ENCODE assay signal across 25 cellular contexts in genomic region chr4:74540193-74540592, GRCh38.
DNase-seq lines count a peak whose midpoint lies in the region; FAIRE-seq and TF ChIP-seq lines count a peak whose summit lies in the region.
"Had no signal": no experiment of that assay in that cellular context is flagged by ENCODE, and none has a peak within 500 bp of the region (broad histone marks: within the 10 kb centered on the region; RNA-seq: fewer than 3 reads in every experiment).

No MANE protein-coding gene starts in this region.

- WGBS in GM23248 (ENCODE audit: low coverage in 1 of 2, low lambda C conversion rate in 2 of 2, missing lambda C conversion rate in 2 of 2), 2 experiments = 0% methylated on average over 1 of the region's 1 CpG
- 9% methylated on average over 1 of the region's 1 CpG for WGBS in smooth muscle cell (ENCODE audit: low lambda C conversion rate)

- H2AFZ ChIP-seq in GM23248 (no peak overlapping the region), smooth muscle cell (ENCODE audit: low read depth) (no peak overlapping the region)

- H3K4me1 ChIP-seq in GM23248 (ENCODE audit: insufficient read depth) (peaks cover 82% of the 10 kb centered on the region), smooth muscle cell (ENCODE audit: low read depth) (peaks cover 7% of the 10 kb centered on the region)
- H3K4me1 ChIP-seq: colonic mucosa, SJCRH30 had no signal

- in situ Hi-C loops in GM23248 (cut with MboI) = no loop called here

- no peaks in the 10 kb centered on the region for H3K79me2 ChIP-seq in GM23248 (ENCODE audit: insufficient read depth)
- H3K79me2 ChIP-seq in smooth muscle cell (ENCODE audit: low read depth) = no peaks in the 10 kb centered on the region

- H3K27ac ChIP-seq in GM23248 (peak overlapping the region; percentile 60), smooth muscle cell (ENCODE audit: low read depth) (peak overlapping the region; percentile 57)
- H3K27ac ChIP-seq: BLaER1 treated with 17β-estradiol and CSF1 and Interleukin-3, amounts not matched to agents 10 nM and 100 nM; body of pancreas; HL-60; SJCRH30; VCaP had no signal

- H3K4me2 ChIP-seq in GM23248 (ENCODE audit: unreplicated experiment) (peak overlapping the region; percentile 40), smooth muscle cell (peak overlapping the region; percentile 16)
- H3K4me2 ChIP-seq: BLaER1 treated with 17β-estradiol and CSF1 and Interleukin-3, amounts not matched to agents 10 nM and 100 nM had no signal

- no peak for TF ChIP-seq CTCF in fibroblast of the aortic adventitia (IDR thresholded peaks at IDR 0.05; ENCODE audit: insufficient read depth, low read length)
- TF ChIP-seq CTCF in smooth muscle cell (IDR thresholded peaks at IDR 0.05; ENCODE audit: borderline replicate concordance, insufficient read depth, poor library complexity, severe bottlenecking) = no peak

- H4K20me1 ChIP-seq in GM23248 (ENCODE audit: insufficient read depth) = no peaks in the 10 kb centered on the region
- H4K20me1 ChIP-seq in smooth muscle cell (ENCODE audit: low read depth) = no peaks in the 10 kb centered on the region
- H4K20me1 ChIP-seq: BLaER1 treated with 17β-estradiol and CSF1 and Interleukin-3, amounts not matched to agents 10 nM and 100 nM had no signal

- H3K36me3 ChIP-seq in GM23248 (ENCODE audit: low read depth) = no peaks in the 10 kb centered on the region
- H3K36me3 ChIP-seq in smooth muscle cell (ENCODE audit: low read depth) = no peaks in the 10 kb centered on the region
- no peaks in the 10 kb centered on the region for H3K36me3 ChIP-seq in H7 (replicated peaks; ENCODE audit: control insufficient read depth, insufficient read depth, low read length)
- H3K36me3 ChIP-seq: BLaER1 treated with 17β-estradiol and CSF1 and Interleukin-3, amounts not matched to agents 10 nM and 100 nM; colonic mucosa; SJCRH30 had no signal

- TF ChIP-seq POLR2A in GM12891 (IDR thresholded peaks at IDR 0.05; ENCODE audit: low read depth, low read length) = no peak

- peak overlapping the region; percentile 31; the same call in 1 of the 2 replicates for H3K9ac ChIP-seq in GM23248
- no peak overlapping the region for H3K9ac ChIP-seq in smooth muscle cell (ENCODE audit: low read depth)
- H3K9ac ChIP-seq: BLaER1 treated with 17β-estradiol and CSF1 and Interleukin-3, amounts not matched to agents 10 nM and 100 nM had no signal

- no peak for FAIRE-seq in GM12891 (lab: Jason Lieb, UNC)
- FAIRE-seq: D721Med, GM12892 had no signal

- H3F3A ChIP-seq in GM23248 (ENCODE audit: insufficient read depth) (peaks cover 43% of the 10 kb centered on the region), smooth muscle cell (ENCODE audit: low read depth) (no peaks in the 10 kb centered on the region)

- H3K9me3 ChIP-seq in GM23248 (ENCODE audit: low read depth) (no peaks in the 10 kb centered on the region), smooth muscle cell (replicated peaks; ENCODE audit: low read depth) (no peaks in the 10 kb centered on the region)
- H3K9me3 ChIP-seq: BLaER1 treated with 17β-estradiol and CSF1 and Interleukin-3, amounts not matched to agents 10 nM and 100 nM; body of pancreas; colonic mucosa; SJCRH30 had no signal

- no peaks in the 10 kb centered on the region for H3K9me2 ChIP-seq in GM23248 (ENCODE audit: insufficient read depth)

- no peak overlapping the region for H3K4me3 ChIP-seq in GM23248
- no peak overlapping the region for H3K4me3 ChIP-seq in fibroblast of the aortic adventitia (ENCODE audit: low read depth, low read length)
- no peak overlapping the region for H3K4me3 ChIP-seq in smooth muscle cell
- no peak overlapping the region for H3K4me3 ChIP-seq in H7 (ENCODE audit: insufficient read depth, low read depth, low read length)
- H3K4me3 ChIP-seq: BLaER1 treated with 17β-estradiol and CSF1 and Interleukin-3, amounts not matched to agents 10 nM and 100 nM; body of pancreas; colonic mucosa; SJCRH30 had no signal

- DNase-seq in GM23248 (peak; percentile 89), amniotic epithelial cell (ENCODE audit: low read depth) (peak; percentile 63), fibroblast of the aortic adventitia (ENCODE audit: low read depth) (peak; percentile 44), smooth muscle cell (lab: John Stamatoyannopoulos, UW; ENCODE audit: unreplicated experiment) (no peak), H7 (no peak), NCI-H82 (lab: John Stamatoyannopoulos, UW) (no peak), NCI-H2196 treated with DMSO at 0.1 percent for 48 hours (lab: John Stamatoyannopoulos, UW; ENCODE audit: unreplicated experiment) (no peak), GM12891 (ENCODE audit: insufficient read length, low spot score) (no peak)
- DNase-seq: activated CD4-positive, alpha-beta T cell treated with anti-CD3 and anti-CD28 coated beads, Interleukin-2, amount 50 U/mL, for 4 hours; activated naive CD4-positive, alpha-beta T cell; body of pancreas; colonic mucosa; endodermal cell; foreskin melanocyte; left colon; NCI-H187; NCI-H446 treated with DMSO at 0.1 percent for 48 hours; SJCRH30; stimulated activated CD4-positive, alpha-beta T cell treated with anti-CD3 and anti-CD28 coated beads, Interleukin-12 subunit alpha, Interleukin-12 subunit beta, amount 100 ng/mL, for 4 hours; stimulated activated CD8-positive, alpha-beta memory T cell treated with anti-CD3 and anti-CD28 coated beads, Interleukin-4, amount 100 ng/mL, for 48 hours had no signal

- no peaks in the 10 kb centered on the region for H3K27me3 ChIP-seq in GM23248 (replicated peaks; ENCODE audit: insufficient read depth)
- H3K27me3 ChIP-seq in smooth muscle cell (ENCODE audit: low read depth) = no peaks in the 10 kb centered on the region
- no peaks in the 10 kb centered on the region for H3K27me3 ChIP-seq in H7 (ENCODE audit: control insufficient read depth, insufficient read depth, low read length)
- H3K27me3 ChIP-seq: BLaER1 treated with 17β-estradiol and CSF1 and Interleukin-3, amounts not matched to agents 10 nM and 100 nM; body of pancreas; colonic mucosa; SJCRH30 had no signal

TF ChIP-seq in GM12891, 5 proteins besides CTCF, POLR2A, EP300 and RAD21:
- TF ChIP-seq TAF1 (IDR thresholded peaks at IDR 0.05; ENCODE audit: low read depth, low read length) (no peak), POU2F2 (IDR thresholded peaks at IDR 0.05; ENCODE audit: low read depth, low read length) (no peak), SPI1 (IDR thresholded peaks at IDR 0.05; ENCODE audit: low read depth, low read length) (no peak)

Comparison
In these comparisons a context has a peak if more than half of its experiments do, and no peak if none do; other contexts are left out.
1. DNase-seq: peak in GM23248 (single experiment), amniotic epithelial cell (single experiment) and fibroblast of the aortic adventitia (single experiment); none in smooth muscle cell (single experiment), H7 (single experiment), NCI-H82 (single experiment), NCI-H2196 treated with DMSO at 0.1 percent for 48 hours (single experiment) and GM12891 (single experiment).